In the genomic region with DNA sequence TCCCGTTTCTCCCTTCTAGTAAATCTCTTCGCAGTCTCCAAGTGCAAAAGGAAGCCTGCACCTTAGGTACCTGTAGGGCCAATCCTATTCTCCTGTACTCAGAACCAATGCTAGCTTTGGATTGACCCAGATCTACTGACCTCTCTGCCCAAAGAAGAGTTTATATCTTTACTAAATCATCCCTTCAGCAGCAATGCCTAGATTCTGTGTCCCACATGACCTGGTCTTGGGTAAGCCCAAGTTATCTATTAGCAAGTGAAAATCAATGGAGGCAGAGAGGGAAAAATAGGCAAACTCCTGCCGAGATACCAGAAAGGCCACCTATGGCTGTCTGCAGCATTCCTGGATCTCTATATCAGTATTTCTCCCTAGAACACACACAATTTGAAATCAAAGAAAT, we compare ENCODE assay signal across 19 cellular contexts. TPM values are rescaled to one million over a fixed set of nuclear protein-coding genes. Genes with fewer than 3 reads are reported as not detected.
DNase-seq lines count a peak whose midpoint lies in the region; ATAC-seq and TF ChIP-seq lines count a peak whose summit lies in the region.
"Had no signal": no experiment of that assay in that cellular context is flagged by ENCODE, and none has a peak within 500 bp of the region (broad histone marks: within the 10 kb centered on the region; RNA-seq: fewer than 3 reads in every experiment).

No MANE protein-coding gene starts in this region.

- no peak overlapping the region for H3K4me2 ChIP-seq in H9 (ENCODE audit: insufficient read depth, insufficient read length, low read length)
- H3K4me2 ChIP-seq: BLaER1 had no signal

- no peak overlapping the region for H3K14ac ChIP-seq in H9 (ENCODE audit: insufficient read depth, low read length)

- no peak overlapping the region for H4K91ac ChIP-seq in H9 (ENCODE audit: insufficient read length, low read depth, low read length)

- no peak overlapping the region for H2BK15ac ChIP-seq in H9 (ENCODE audit: low read depth, low read length)

- H3K27me3 Mint-ChIP-seq in H9 (ENCODE audit: low read depth) (no peaks in the 10 kb centered on the region), progenitor cell of endocrine pancreas (no peaks in the 10 kb centered on the region)
- no peaks in the 10 kb centered on the region for H3K27me3 Mint-ChIP-seq in central memory CD8-positive, alpha-beta T cell
- H3K27me3 Mint-ChIP-seq: CD4-positive, alpha-beta memory T cell had no signal

- no peak overlapping the region for H2AK5ac ChIP-seq in H9 (ENCODE audit: insufficient read length, low read length)

- H3K27ac ChIP-seq in H9 (ENCODE audit: insufficient read length, low read depth, low read length) (no peak overlapping the region), liver (ENCODE audit: low read depth in 1 of 2, low read length in 2 of 2) (peak overlapping the region in 1 of 2 donors; percentile 26), suprapubic skin (no peak overlapping the region)
- H3K27ac ChIP-seq: BLaER1, HL-60 had no signal

- H3K9me3 Mint-ChIP-seq in H9 (no peaks in the 10 kb centered on the region), progenitor cell of endocrine pancreas (ENCODE audit: low read depth) (no peaks in the 10 kb centered on the region)
- no peaks in the 10 kb centered on the region for H3K9me3 Mint-ChIP-seq in central memory CD8-positive, alpha-beta T cell
- H3K9me3 Mint-ChIP-seq: CD14-positive monocyte; CD4-positive, alpha-beta memory T cell had no signal

- TF ChIP-seq CTCF in H9 (conservative IDR thresholded peaks at IDR 0.05) (no peak), liver (IDR thresholded peaks at IDR 0.05; ENCODE audit: low read depth, low read length, missing input control) (no peak), progenitor cell of endocrine pancreas (IDR thresholded peaks at IDR 0.05; ENCODE audit: unreplicated experiment) (no peak), suprapubic skin (IDR thresholded peaks at IDR 0.05) (no peak), GM10266 (IDR thresholded peaks at IDR 0.05; ENCODE audit: control insufficient read depth, insufficient read depth, low read depth, missing control alignments) (no peak)

- no peak for TF ChIP-seq POLR2A in suprapubic skin (IDR thresholded peaks at IDR 0.05)

- H3K36me3 ChIP-seq in liver (ENCODE audit: control insufficient read depth in 4 of 4, insufficient read depth in 3 of 4, low read depth in 1 of 4, low read length in 3 of 4) (no peaks in the 10 kb centered on the region), suprapubic skin (no peaks in the 10 kb centered on the region)
- H3K36me3 ChIP-seq: HAP-1 had no signal

- H3K36me3 Mint-ChIP-seq in H9 (ENCODE audit: insufficient read depth in 1 of 3, low read depth in 3 of 3) (peaks cover 0 to 10% (median 0%) of the 10 kb centered on the region in 3 experiments; a peak in 3 of 7 replicates), progenitor cell of endocrine pancreas (ENCODE audit: insufficient read depth) (peaks cover 19% of the 10 kb centered on the region)
- peaks cover 18% of the 10 kb centered on the region for H3K36me3 Mint-ChIP-seq in central memory CD8-positive, alpha-beta T cell (ENCODE audit: insufficient read depth)

- WGBS in H9 (ENCODE audit: extremely low coverage, insufficient read length, low lambda C conversion rate): no CpG with 5 or more reads among the region's 3 CpGs
- 41% methylated on average over 3 of the region's 3 CpGs for WGBS in liver
- WGBS in suprapubic skin: 78% methylated on average over 3 of the region's 3 CpGs

- TF ChIP-seq EP300 in suprapubic skin (IDR thresholded peaks at IDR 0.05): no peak

- H3K4ac ChIP-seq in H9 (ENCODE audit: low read depth, low read length): no peak overlapping the region

- H3T11ph ChIP-seq in H9 (ENCODE audit: low read length): no peak overlapping the region

- H4K8ac ChIP-seq in H9 (replicated peaks; ENCODE audit: insufficient read length, low read depth, low read length): no peak overlapping the region

- H3K23ac ChIP-seq in H9 (ENCODE audit: insufficient read length, low read depth, low read length): no peak overlapping the region

- H3K4me1 Mint-ChIP-seq in H9 (peaks cover 14 to 32% of the 10 kb centered on the region in 2 experiments), progenitor cell of endocrine pancreas (ENCODE audit: low read depth) (peaks cover 20% of the 10 kb centered on the region)
- no peaks in the 10 kb centered on the region for H3K4me1 Mint-ChIP-seq in central memory CD8-positive, alpha-beta T cell
- H3K4me1 Mint-ChIP-seq: CD4-positive, alpha-beta memory T cell had no signal

- H3K4me3 Mint-ChIP-seq in H9 (no peak overlapping the region), progenitor cell of endocrine pancreas (ENCODE audit: low read depth) (no peak overlapping the region)
- H3K4me3 Mint-ChIP-seq in central memory CD8-positive, alpha-beta T cell: no peak overlapping the region
- H3K4me3 Mint-ChIP-seq: CD14-positive monocyte; CD4-positive, alpha-beta memory T cell had no signal

- no peak for ATAC-seq in central memory CD8-positive, alpha-beta T cell (replicated peaks; ENCODE audit: extremely low read depth, poor library complexity, severe bottlenecking)
- ATAC-seq in HG02884 (IDR thresholded peaks at IDR 0.05; ENCODE audit: unreplicated experiment): no peak
- ATAC-seq: GM12878, K562 had no signal

- H2BK120ac ChIP-seq in H9 (ENCODE audit: low read depth, low read length, poor library complexity, severe bottlenecking): no peak overlapping the region

- H3K27ac Mint-ChIP-seq in H9 (peak overlapping the region in 2 of 3 experiments; percentile 39 to 48; a peak in 1 of 7 replicates), progenitor cell of endocrine pancreas (peak overlapping the region; percentile 25)
- peak overlapping the region; percentile 36 for H3K27ac Mint-ChIP-seq in central memory CD8-positive, alpha-beta T cell (ENCODE audit: low read depth)

- no peak overlapping the region for H2BK20ac ChIP-seq in H9 (ENCODE audit: low read depth, low read length, poor library complexity, severe bottlenecking)

- no peak overlapping the region for H3K18ac ChIP-seq in H9 (ENCODE audit: insufficient read length, low read depth, low read length)

- no peak overlapping the region for H3K56ac ChIP-seq in H9 (ENCODE audit: insufficient read length, low read depth, low read length)

- H3K79me1 ChIP-seq in H9 (ENCODE audit: insufficient read depth, low read depth, low read length, poor library complexity, severe bottlenecking): no peaks in the 10 kb centered on the region

- H3K23me2 ChIP-seq in H9 (ENCODE audit: insufficient read length, low read depth, low read length, poor library complexity, severe bottlenecking): no peaks in the 10 kb centered on the region

- H2BK12ac ChIP-seq in H9 (ENCODE audit: insufficient read length, low read depth, low read length): no peak overlapping the region

- H3K4me3 ChIP-seq in liver (ENCODE audit: low read depth in 1 of 3, low read length in 3 of 3): no peak overlapping the region
- no peak overlapping the region for H3K4me3 ChIP-seq in suprapubic skin
- H3K4me3 ChIP-seq: BLaER1, GM12878, HAP-1, K562 had no signal

- no peaks in the 10 kb centered on the region for H4K20me1 ChIP-seq in H9 (ENCODE audit: control insufficient read depth, insufficient read depth, insufficient read length)
- H4K20me1 ChIP-seq: BLaER1 had no signal

- H3K4me1 ChIP-seq in H9 (ENCODE audit: insufficient read depth, low read length) (no peaks in the 10 kb centered on the region), liver (ENCODE audit: control insufficient read depth in 4 of 4, insufficient read depth in 4 of 4, low read length in 3 of 4) (peaks cover 3 to 23% (median 12%) of the 10 kb centered on the region in 4 donors), suprapubic skin (peaks cover 9% of the 10 kb centered on the region)

- no peak for DNase-seq in H9
- no peak for DNase-seq in central memory CD8-positive, alpha-beta T cell (ENCODE audit: low spot score in 2 of 2)
- DNase-seq in progenitor cell of endocrine pancreas (ENCODE audit: low spot score, unreplicated experiment): no peak
- DNase-seq in NCI-H1048 (lab: John Stamatoyannopoulos, UW): no peak
- no peak for DNase-seq in suprapubic skin (ENCODE audit: low spot score in 2 of 2)
- DNase-seq in GM10266 (ENCODE audit: extremely low spot score): no peak
- DNase-seq: Calu3; CD4-positive, alpha-beta memory T cell; DMS79 treated with DMSO at 0.1 percent for 48 hours; GF-D8; IMR-90 had no signal

- H2BK5ac ChIP-seq in H9 (ENCODE audit: insufficient read length, low read length): no peak overlapping the region

- H4K5ac ChIP-seq in H9 (ENCODE audit: insufficient read length, low read depth, low read length): no peak overlapping the region

- TF ChIP-seq RAD21 in liver (IDR thresholded peaks at IDR 0.05): peak; percentile 47 to 61

- no peak overlapping the region for H3K9ac ChIP-seq in H9 (ENCODE audit: extremely low read depth, insufficient read length, low read length)
- peak overlapping the region in 1 of 2 donors; percentile 12 for H3K9ac ChIP-seq in liver (ENCODE audit: low read depth in 1 of 2, low read length in 2 of 2)
- H3K9ac ChIP-seq: BLaER1 had no signal

- H3K27me3 ChIP-seq in H9 (ENCODE audit: insufficient read depth, low read length): no peaks in the 10 kb centered on the region
- no peaks in the 10 kb centered on the region for H3K27me3 ChIP-seq in liver (ENCODE audit: control insufficient read depth in 4 of 4, insufficient read depth in 4 of 4, low read length in 3 of 4)
- no peaks in the 10 kb centered on the region for H3K27me3 ChIP-seq in suprapubic skin
- H3K27me3 ChIP-seq: BLaER1 had no signal

- no peak overlapping the region for H2AFZ ChIP-seq in H9 (ENCODE audit: low read length)

- H3K9me3 ChIP-seq in H9 (ENCODE audit: control insufficient read depth, low read depth, low read length) (no peaks in the 10 kb centered on the region), liver (ENCODE audit: control insufficient read depth in 4 of 4, low read length in 3 of 4) (no peaks in the 10 kb centered on the region), suprapubic skin (no peaks in the 10 kb centered on the region)
- H3K9me3 ChIP-seq: BLaER1, HAP-1 had no signal

- no peaks in the 10 kb centered on the region for H3K79me2 ChIP-seq in H9 (ENCODE audit: insufficient read depth, low read length)

TF ChIP-seq in liver, 16 proteins besides CTCF, POLR2A, EP300 and RAD21 (continues in another document):
- TF ChIP-seq SP1 (IDR thresholded peaks at IDR 0.05) (peak; percentile 44), FOXA2 (IDR thresholded peaks at IDR 0.05) (no peak), NR2F2 (IDR thresholded peaks at IDR 0.05) (no peak)

RNA-seq across cellular contexts. Expression of a gene that starts 60.0 kb away (rescaled TPM):
- total RNA-seq in H9 (2021) (7.7 and 8.1 TPM in 2 replicates), liver (10 to 100 TPM in 1 of 2 donors, 1 to 10 TPM in 1; 3.3 to 19.0 TPM), progenitor cell of endocrine pancreas (40.2 and 41.1 TPM in 2 replicates), suprapubic skin (1 to 10 TPM; 1.6 to 8.2 (median 4.4) TPM)
- 1 to 10 TPM; 1.2 to 3.1 TPM for polyA plus RNA-seq in liver
